9 cellular contexts compared by ENCODE assay signal in genomic region chr17:31008374-31009035, GRCh38. TPM values are rescaled to one million over a fixed set of nuclear protein-coding genes. Genes with fewer than 3 reads are reported as not detected.
A peak's percentile ranks its signal among the peaks of the same experiment; 100 is the strongest.
DNase-seq lines count a peak whose midpoint lies in the region; ATAC-seq and TF ChIP-seq lines count a peak whose summit lies in the region.
"Had no signal": no experiment of that assay in that cellular context is flagged by ENCODE, and none has a peak within 500 bp of the region (broad histone marks: within the 10 kb centered on the region; RNA-seq: fewer than 3 reads in every experiment).

No MANE protein-coding gene starts in this region.

- peaks cover 17% of the 10 kb centered on the region for H3K4me1 Mint-ChIP-seq in activated CD4-positive, alpha-beta memory T cell treated with anti-CD3 and anti-CD28 coated beads for 36 hours (ENCODE audit: low read depth)

- H3K4me1 ChIP-seq in right lobe of liver: no peaks in the 10 kb centered on the region
- H3K4me1 ChIP-seq: A549 had no signal

- POLR2A ChIA-PET in activated CD4-positive, alpha-beta memory T cell treated with anti-CD3 and anti-CD28 coated beads for 36 hours (lab: Charles Lee): interaction anchor here (0.7 to 1.0 kb wide), 3 partner anchors 87 to 207 kb away, joined by 3 to 5 read pairs (median 4); no protein-coding TSS in a partner anchor

- H3K9me3 ChIP-seq in right lobe of liver: no peaks in the 10 kb centered on the region
- H3K9me3 ChIP-seq: A549 had no signal

- CTCF ChIA-PET in activated CD4-positive, alpha-beta memory T cell treated with anti-CD3 and anti-CD28 coated beads for 36 hours (lab: Charles Lee): interaction anchor here (0.7 to 1.3 kb wide), 5 partner anchors 8 to 208 kb away, joined by 3 read pairs; partner anchors contain the start of gene RNF135

- H3K27ac ChIP-seq in right lobe of liver: peak overlapping the region in 2 of 3 donors; percentile 31 to 40
- H3K27ac ChIP-seq: A549 had no signal

- ATAC-seq in right lobe of liver: peak; percentile 87 to 92 (median 88)
- no peak for ATAC-seq in GM19395 (IDR thresholded peaks at IDR 0.05; ENCODE audit: unreplicated experiment)

- no peaks in the 10 kb centered on the region for H3K9me3 Mint-ChIP-seq in activated CD4-positive, alpha-beta memory T cell treated with anti-CD3 and anti-CD28 coated beads for 36 hours

- peak overlapping the region; percentile 78 for H3K27ac Mint-ChIP-seq in activated CD4-positive, alpha-beta memory T cell treated with anti-CD3 and anti-CD28 coated beads for 36 hours

- TF ChIP-seq POLR2A in right lobe of liver (IDR thresholded peaks at IDR 0.05): peak; percentile 33

- H3K27me3 ChIP-seq in right lobe of liver: no peaks in the 10 kb centered on the region

- H3K4me3 Mint-ChIP-seq in activated CD4-positive, alpha-beta memory T cell treated with anti-CD3 and anti-CD28 coated beads for 36 hours: peak overlapping the region; percentile 87

- TF ChIP-seq CTCF in right lobe of liver (IDR thresholded peaks at IDR 0.05): no peak

- H3K36me3 ChIP-seq in right lobe of liver: no peaks in the 10 kb centered on the region

- intact Hi-C loops in activated CD4-positive, alpha-beta memory T cell treated with anti-CD3 and anti-CD28 coated beads for 36 hours (cut with micrococcal nuclease): loop anchor here (5.0 kb wide), 2 partner anchors 36 to 101 kb away; partner anchors contain the start of genes RNF135 and TEFM
- intact Hi-C loops in right lobe of liver (cut with DNase I): no loop called here

- WGBS in right lobe of liver (ENCODE audit: insufficient coverage, low coverage, low lambda C conversion rate, missing lambda C conversion rate): under 1% methylated on average over 17 of the region's 65 CpGs

- H3K27me3 Mint-ChIP-seq in activated CD4-positive, alpha-beta memory T cell treated with anti-CD3 and anti-CD28 coated beads for 36 hours: no peaks in the 10 kb centered on the region

- DNase-seq in DMS153 treated with DMSO at 0.1 percent for 48 hours (lab: John Stamatoyannopoulos, UW; ENCODE audit: unreplicated experiment): peak; percentile 35
- no peak for DNase-seq in DMS153 (lab: John Stamatoyannopoulos, UW)
- DNase-seq in NCI-H1092 (lab: John Stamatoyannopoulos, UW): peak; percentile 14
- DNase-seq in activated CD4-positive, alpha-beta memory T cell treated with anti-CD3 and anti-CD28 coated beads for 36 hours: peak; percentile 74
- peak; percentile 38 for DNase-seq in effector CD4-positive, alpha-beta T cell
- DNase-seq in right lobe of liver: peak; percentile 57 to 72 (median 61)
- DNase-seq in stimulated activated CD4-positive, alpha-beta T cell treated with anti-CD3 and anti-CD28 coated beads, Interleukin-2, amount 100 ng/mL, for 4 hours (ENCODE audit: low read depth): peak; percentile 5

- H3K4me3 ChIP-seq in right lobe of liver: peak overlapping the region; percentile 53 to 69 (median 68)
- H3K4me3 ChIP-seq: A549 had no signal

- no peaks in the 10 kb centered on the region for H3K36me3 Mint-ChIP-seq in activated CD4-positive, alpha-beta memory T cell treated with anti-CD3 and anti-CD28 coated beads for 36 hours

RNA-seq across cellular contexts. Expression of gene RNF135, which starts 37.7 kb away (rescaled TPM):
- 1 to 10 TPM; 7.3 to 8.5 TPM for total RNA-seq in activated CD4-positive, alpha-beta memory T cell treated with anti-CD3 and anti-CD28 coated beads for 36 hours
- total RNA-seq in right lobe of liver: 1 to 10 TPM; 3.7 to 6.1 (median 4.6) TPM
